Comparison of ENCODE assay signal across 23 cellular contexts in the genomic region with DNA sequence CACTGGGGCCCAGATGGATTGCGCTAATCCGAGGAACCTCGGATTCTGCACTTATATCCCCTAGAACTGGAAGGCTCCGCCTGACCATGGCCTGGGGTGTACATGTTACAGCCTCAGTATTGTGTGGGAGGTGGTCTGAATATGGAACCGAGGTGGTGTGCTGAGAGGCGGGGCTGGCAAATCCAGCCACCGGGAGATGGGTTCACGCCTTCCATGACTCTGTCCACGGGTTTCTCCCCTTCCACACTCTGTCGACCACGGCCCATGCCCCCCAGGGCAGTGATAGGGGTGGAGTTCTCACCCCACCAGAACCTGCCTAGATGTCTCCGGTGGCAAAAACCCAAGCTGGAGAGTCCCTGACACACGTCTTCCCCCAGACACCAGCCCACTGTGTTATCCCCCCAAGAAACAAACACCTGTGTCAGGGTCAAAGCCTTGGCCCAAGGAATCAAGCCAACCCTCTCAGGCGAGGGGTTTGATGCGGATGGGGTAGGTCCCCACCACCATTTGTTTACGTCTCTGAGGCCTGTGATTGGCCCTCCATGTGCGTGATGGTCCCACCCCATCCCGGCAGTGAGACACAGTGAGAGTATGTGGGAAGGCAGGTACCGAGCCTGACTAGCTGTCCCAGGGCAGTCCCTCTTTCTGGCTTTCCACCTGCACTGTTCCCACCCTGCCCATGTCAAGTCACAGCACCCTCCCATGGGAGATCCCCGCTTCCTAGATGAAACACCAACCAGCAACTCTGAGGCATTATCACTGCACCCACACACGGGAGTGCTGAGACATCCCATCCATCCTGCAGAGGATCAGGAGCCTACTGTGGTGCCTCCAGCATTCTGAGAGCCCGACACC. TPM values are rescaled to one million over a fixed set of nuclear protein-coding genes. Genes with fewer than 3 reads are reported as not detected.
DNase-seq lines count a peak whose midpoint lies in the region; FAIRE-seq and TF ChIP-seq lines count a peak whose summit lies in the region.
"Had no signal": no experiment of that assay in that cellular context is flagged by ENCODE, and none has a peak within 500 bp of the region (broad histone marks: within the 10 kb centered on the region; RNA-seq: fewer than 3 reads in every experiment).

No MANE protein-coding gene starts in this region.

- CTCF ChIA-PET in CD8-positive, alpha-beta memory T cell (lab: Charles Lee) = no interaction called here

- no peak for TF ChIP-seq CTCF in epithelial cell of esophagus (IDR thresholded peaks at IDR 0.05; ENCODE audit: insufficient read depth, low read depth, low read length, missing control alignments)
- no peak for TF ChIP-seq CTCF in stomach (IDR thresholded peaks at IDR 0.05)

- 78 to 87% (median 84%) methylated on average over 13 to 22 of the region's 22 CpGs for WGBS in stomach, 5 donors

- H3K36me3 ChIP-seq in stomach = no peaks in the 10 kb centered on the region
- H3K36me3 ChIP-seq in CD8-positive, alpha-beta memory T cell (ENCODE audit: insufficient read depth, low read length) = no peaks in the 10 kb centered on the region
- H3K36me3 ChIP-seq: BE2C had no signal

- peak overlapping the region in 1 of 7 donors; percentile 48 for H3K4me3 Mint-ChIP-seq in CD8-positive, alpha-beta memory T cell
- H3K4me3 Mint-ChIP-seq: CD4-positive, CD25-positive, alpha-beta regulatory T cell; H9 had no signal

- H3K4me3 ChIP-seq in epithelial cell of esophagus (ENCODE audit: low read length) (no peak overlapping the region), stomach (no peak overlapping the region)
- no peak overlapping the region for H3K4me3 ChIP-seq in CD8-positive, alpha-beta memory T cell (ENCODE audit: low read length)

- TF ChIP-seq EP300 in stomach (IDR thresholded peaks at IDR 0.05) = no peak

- TF ChIP-seq POLR2A in GM12891 (IDR thresholded peaks at IDR 0.05; ENCODE audit: low read depth, low read length) = no peak
- TF ChIP-seq POLR2A in stomach (IDR thresholded peaks at IDR 0.05) = no peak

- no peaks in the 10 kb centered on the region for H3K27me3 ChIP-seq in stomach
- no peaks in the 10 kb centered on the region for H3K27me3 ChIP-seq in CD8-positive, alpha-beta memory T cell (ENCODE audit: insufficient read depth, low read length, poor library complexity, severe bottlenecking)
- H3K27me3 ChIP-seq: BE2C had no signal

- DNase-seq in GM12891 (ENCODE audit: insufficient read length, low spot score) (no peak), GM18507 (ENCODE audit: extremely low spot score, insufficient read length, low read depth) (no peak), epithelial cell of esophagus (ENCODE audit: low read depth) (peak; percentile 26), mucosa of gallbladder (ENCODE audit: low spot score) (peak; percentile 3), NAMALWA (ENCODE audit: low spot score) (no peak), stomach (no peak)
- no peak for DNase-seq in CD8-positive, alpha-beta memory T cell
- DNase-seq: ACHN; BE2C; C1 segment of cervical spinal cord; Caco-2; CD4-positive, CD25-positive, alpha-beta regulatory T cell; DMS153; DMS79; GDM1; GOT3; H9; KG1 had no signal

- POLR2A ChIA-PET in CD8-positive, alpha-beta memory T cell (lab: Charles Lee) = no interaction called here

- no peak overlapping the region for H3K27ac ChIP-seq in stomach
- H3K27ac ChIP-seq in CD8-positive, alpha-beta memory T cell (ENCODE audit: low read depth, low read length) = no peak overlapping the region

- intact Hi-C loops in stomach (cut with DNase I; ENCODE audit: low total_unique reads) = no loop called here

- peak; percentile 51 for FAIRE-seq in GM12891 (lab: Jason Lieb, UNC)
- peak; percentile 38 for FAIRE-seq in GM18507 (lab: Jason Lieb, UNC)
- FAIRE-seq: A204.1, D721Med, GM19239 had no signal

- no peaks in the 10 kb centered on the region for H3K4me1 ChIP-seq in stomach
- peaks cover 14% of the 10 kb centered on the region for H3K4me1 ChIP-seq in CD8-positive, alpha-beta memory T cell (ENCODE audit: insufficient read depth, low read length)
- H3K4me1 ChIP-seq: BE2C, Caco-2 had no signal

- no peaks in the 10 kb centered on the region for H3K9me3 ChIP-seq in stomach
- no peaks in the 10 kb centered on the region for H3K9me3 ChIP-seq in CD8-positive, alpha-beta memory T cell (ENCODE audit: low read length)
- H3K9me3 ChIP-seq: BE2C, Caco-2 had no signal

- no peaks in the 10 kb centered on the region for H3K9me3 Mint-ChIP-seq in CD8-positive, alpha-beta memory T cell
- H3K9me3 Mint-ChIP-seq: CD4-positive, CD25-positive, alpha-beta regulatory T cell had no signal

- H3K27ac Mint-ChIP-seq in CD8-positive, alpha-beta memory T cell = peak overlapping the region in 3 of 8 donors; percentile 9 to 70 (median 42)
- H3K27ac Mint-ChIP-seq: CD4-positive, CD25-positive, alpha-beta regulatory T cell had no signal

- no peaks in the 10 kb centered on the region for H3K36me3 Mint-ChIP-seq in CD8-positive, alpha-beta memory T cell
- H3K36me3 Mint-ChIP-seq: CD4-positive, CD25-positive, alpha-beta regulatory T cell had no signal

- peaks cover 0 to 15% of the 10 kb centered on the region in 2 donors for H3K27me3 Mint-ChIP-seq in CD8-positive, alpha-beta memory T cell

- peaks cover 15 to 19% (median 18%) of the 10 kb centered on the region in 3 donors for H3K4me1 Mint-ChIP-seq in CD8-positive, alpha-beta memory T cell

TF ChIP-seq in GM12891, 5 proteins besides CTCF, POLR2A, EP300 and RAD21:
- TF ChIP-seq TAF1 (IDR thresholded peaks at IDR 0.05; ENCODE audit: low read depth, low read length) = no peak
- no peak for TF ChIP-seq POLR2AphosphoS5 (IDR thresholded peaks at IDR 0.05; ENCODE audit: low read depth, low read length)
- TF ChIP-seq POU2F2 (IDR thresholded peaks at IDR 0.05; ENCODE audit: low read depth, low read length) = no peak
- TF ChIP-seq SPI1 (IDR thresholded peaks at IDR 0.05; ENCODE audit: low read depth, low read length) = no peak

RNA-seq across cellular contexts. Expression of a gene that starts 42.5 kb away (rescaled TPM):
- polyA plus RNA-seq in GM12891 (2012; ENCODE audit: low read depth, missing spikeins) = 10.0 TPM
- total RNA-seq in mucosa of gallbladder (1.5 TPM), stomach (not detected)
- polyA plus RNA-seq in stomach = 1 to 10 TPM in 1 of 3 donors, under 1 TPM in 2; 0.19 to 1.5 (median 0.28) TPM
- total RNA-seq in CD8-positive, alpha-beta memory T cell = 10 to 100 TPM; 66.1 to 69.3 TPM
- 220 TPM for polyA plus RNA-seq in CD8-positive, alpha-beta memory T cell
- total RNA-seq: Caco-2, Daoy, H9 had no signal

RNA-seq across cellular contexts. Expression of a gene that starts 57.3 kb away (rescaled TPM):
- not detected for polyA plus RNA-seq in GM12891 (2012; ENCODE audit: low read depth, missing spikeins)
- total RNA-seq in mucosa of gallbladder (not detected), stomach (not detected)
- polyA plus RNA-seq in stomach = 1 to 10 TPM in 1 of 3 donors, not detected in 2; 3.2 TPM
- total RNA-seq in CD8-positive, alpha-beta memory T cell = not detected
- not detected for polyA plus RNA-seq in CD8-positive, alpha-beta memory T cell
- total RNA-seq: Caco-2; CD4-positive, CD25-positive, alpha-beta regulatory T cell; H9; HT-29 had no signal
- polyA plus RNA-seq: CD4-positive, CD25-positive, alpha-beta regulatory T cell had no signal

Comparison
In these comparisons a context has a peak if more than half of its experiments do, and no peak if none do; other contexts are left out.
1. DNase-seq: peak in epithelial cell of esophagus (single experiment) and mucosa of gallbladder (single experiment); none in GM12891 (single experiment), GM18507 (single experiment), NAMALWA (single experiment), stomach (single experiment) and CD8-positive, alpha-beta memory T cell (0 of 5).
2. RNA of a gene that starts 42.5 kb away (total RNA-seq): 66.1 to 69.3 TPM in CD8-positive, alpha-beta memory T cell; 1.5 TPM in mucosa of gallbladder (single experiment) and not detected in stomach; every median in the first group is over 10 times any median in the second.